In genomic region chr19:18379803-18380747, GRCh38 we compare ENCODE assay signal across 9 cellular contexts. TPM values are rescaled to one million over a fixed set of nuclear protein-coding genes. Genes with fewer than 3 reads are reported as not detected.
DNase-seq lines count a peak whose midpoint lies in the region; ATAC-seq and TF ChIP-seq lines count a peak whose summit lies in the region.
"Had no signal": no experiment of that assay in that cellular context is flagged by ENCODE, and none has a peak within 500 bp of the region (broad histone marks: within the 10 kb centered on the region; RNA-seq: fewer than 3 reads in every experiment).

No MANE protein-coding gene starts in this region.

- H3K9me3 ChIP-seq in BLaER1 (no peaks in the 10 kb centered on the region), mucosa of stomach (ENCODE audit: control insufficient read depth, low read length) (no peaks in the 10 kb centered on the region), smooth muscle cell (replicated peaks; ENCODE audit: low read depth) (no peaks in the 10 kb centered on the region)

- H3F3A ChIP-seq in smooth muscle cell (ENCODE audit: low read depth), result peaks cover 8% of the 10 kb centered on the region

- peaks cover 31% of the 10 kb centered on the region for H3K4me1 Mint-ChIP-seq in dendritic cell treated with granulocyte-macrophage colony-stimulating factor and Interleukin-4, amounts not matched to agents 40 ng/mL and 50 ng/mL, for 4 days (ENCODE audit: low read depth)

- no peaks in the 10 kb centered on the region for H4K20me1 ChIP-seq in BLaER1
- no peaks in the 10 kb centered on the region for H4K20me1 ChIP-seq in smooth muscle cell (ENCODE audit: low read depth)

- H3K4me3 ChIP-seq in BLaER1 (no peak overlapping the region), mucosa of stomach (ENCODE audit: low read length) (no peak overlapping the region), smooth muscle cell (no peak overlapping the region)

- DNase-seq in NCI-H2107 (lab: John Stamatoyannopoulos, UW), result peak; percentile 16
- DNase-seq in NCI-H524 (lab: John Stamatoyannopoulos, UW), result no peak
- no peak for DNase-seq in COLO829 (ENCODE audit: low spot score)
- no peak for DNase-seq in smooth muscle cell (lab: John Stamatoyannopoulos, UW; ENCODE audit: unreplicated experiment)

- H3K79me2 ChIP-seq in smooth muscle cell (ENCODE audit: low read depth), result no peaks in the 10 kb centered on the region

- ATAC-seq in GM19397 (IDR thresholded peaks at IDR 0.05; ENCODE audit: unreplicated experiment), result no peak

- H3K27me3 Mint-ChIP-seq in dendritic cell treated with granulocyte-macrophage colony-stimulating factor and Interleukin-4, amounts not matched to agents 40 ng/mL and 50 ng/mL, for 4 days, result peaks cover 13% of the 10 kb centered on the region

- no peaks in the 10 kb centered on the region for H3K27me3 ChIP-seq in BLaER1
- no peaks in the 10 kb centered on the region for H3K27me3 ChIP-seq in mucosa of stomach (ENCODE audit: control insufficient read depth, insufficient read depth, low read length)
- H3K27me3 ChIP-seq in smooth muscle cell (ENCODE audit: low read depth), result no peaks in the 10 kb centered on the region

- intact Hi-C loops in dendritic cell treated with granulocyte-macrophage colony-stimulating factor and Interleukin-4, amounts not matched to agents 40 ng/mL and 50 ng/mL, for 4 days (cut with micrococcal nuclease), result no loop called here

- H2AFZ ChIP-seq in smooth muscle cell (ENCODE audit: low read depth), result no peak overlapping the region

- no peak overlapping the region for H3K9ac ChIP-seq in BLaER1
- H3K9ac ChIP-seq in mucosa of stomach (ENCODE audit: low read length), result peak overlapping the region; percentile 1
- H3K9ac ChIP-seq in smooth muscle cell (ENCODE audit: low read depth), result no peak overlapping the region

- no peaks in the 10 kb centered on the region for H3K9me3 Mint-ChIP-seq in dendritic cell treated with granulocyte-macrophage colony-stimulating factor and Interleukin-4, amounts not matched to agents 40 ng/mL and 50 ng/mL, for 4 days

- H3K36me3 ChIP-seq in BLaER1 (no peaks in the 10 kb centered on the region), mucosa of stomach (ENCODE audit: control insufficient read depth, insufficient read depth, low read length) (no peaks in the 10 kb centered on the region), smooth muscle cell (ENCODE audit: low read depth) (no peaks in the 10 kb centered on the region)

- H3K4me3 Mint-ChIP-seq in dendritic cell treated with granulocyte-macrophage colony-stimulating factor and Interleukin-4, amounts not matched to agents 40 ng/mL and 50 ng/mL, for 4 days, result no peak overlapping the region

- no peaks in the 10 kb centered on the region for H3K36me3 Mint-ChIP-seq in dendritic cell treated with granulocyte-macrophage colony-stimulating factor and Interleukin-4, amounts not matched to agents 40 ng/mL and 50 ng/mL, for 4 days (ENCODE audit: low read depth)

- WGBS in smooth muscle cell (ENCODE audit: low lambda C conversion rate), result 81% methylated on average over 22 of the region's 22 CpGs

- H3K4me1 ChIP-seq in BLaER1, result peaks cover 35% of the 10 kb centered on the region
- peaks cover 23% of the 10 kb centered on the region for H3K4me1 ChIP-seq in mucosa of stomach (ENCODE audit: control insufficient read depth, insufficient read depth, low read length)
- peaks cover 3% of the 10 kb centered on the region for H3K4me1 ChIP-seq in smooth muscle cell (ENCODE audit: low read depth)

- H3K4me2 ChIP-seq in BLaER1 (no peak overlapping the region), smooth muscle cell (no peak overlapping the region)

- no peak for TF ChIP-seq CTCF in smooth muscle cell (IDR thresholded peaks at IDR 0.05; ENCODE audit: borderline replicate concordance, insufficient read depth, poor library complexity, severe bottlenecking)

- H3K27ac ChIP-seq in BLaER1 (0 out of 2 replicates have a peak overlapping the region, but pooled peaks have one; percentile 9), smooth muscle cell (ENCODE audit: low read depth) (no peak overlapping the region)

- H3K27ac Mint-ChIP-seq in dendritic cell treated with granulocyte-macrophage colony-stimulating factor and Interleukin-4, amounts not matched to agents 40 ng/mL and 50 ng/mL, for 4 days, result peak overlapping the region; percentile 65

RNA-seq across cellular contexts. Expression of gene GDF15, which starts 5.9 kb away (rescaled TPM):
- total RNA-seq in smooth muscle cell, result 18.8 and 30.9 TPM in 2 replicates
- 40.4 and 42.8 TPM in 2 replicates for polyA plus RNA-seq in smooth muscle cell
- total RNA-seq: activated CD8-positive, alpha-beta memory T cell treated with anti-CD3 and anti-CD28 coated beads for 36 hours had no signal

RNA-seq across cellular contexts. Expression of gene LRRC25, which starts 17.3 kb away (rescaled TPM):
- 0.67 TPM in 1 of 2 replicates, not detected in the other for total RNA-seq in smooth muscle cell
- 0.34 TPM in 1 of 2 replicates, not detected in the other for polyA plus RNA-seq in smooth muscle cell
- total RNA-seq: activated CD8-positive, alpha-beta memory T cell treated with anti-CD3 and anti-CD28 coated beads for 36 hours had no signal

RNA-seq across cellular contexts. Expression of gene SSBP4, which starts 39.1 kb away (rescaled TPM):
- total RNA-seq in smooth muscle cell, result 36.0 and 44.1 TPM in 2 replicates
- 124 and 133 TPM in 2 replicates for polyA plus RNA-seq in smooth muscle cell

RNA-seq across cellular contexts. Expression of gene PGPEP1, which starts 39.7 kb away (rescaled TPM):
- 11.1 and 11.7 TPM in 2 replicates for total RNA-seq in smooth muscle cell
- polyA plus RNA-seq in smooth muscle cell, result 4.5 and 8.7 TPM in 2 replicates

RNA-seq across cellular contexts. Expression of gene LSM4, which starts 57.2 kb away (rescaled TPM):
- 116 and 121 TPM in 2 replicates for total RNA-seq in smooth muscle cell
- polyA plus RNA-seq in smooth muscle cell, result 156 and 177 TPM in 2 replicates
